1 cellular context compared by ENCODE assay signal in genomic region chr2:11762799-11763461, GRCh38.
TF ChIP-seq lines count a peak whose summit lies in the region.

No MANE protein-coding gene starts in this region.

TF ChIP-seq in A549, 52 proteins besides CTCF, POLR2A, EP300 and RAD21 (continued from another document):
- TF ChIP-seq RARB (CRISPR knock-in tag; IDR thresholded peaks at IDR 0.05), result no peak
- TF ChIP-seq KDM1A (IDR thresholded peaks at IDR 0.05; ENCODE audit: low read depth), result no peak
- no peak for TF ChIP-seq HOXB5 (CRISPR knock-in tag; IDR thresholded peaks at IDR 0.05)
- no peak for TF ChIP-seq CHD4 (IDR thresholded peaks at IDR 0.05; ENCODE audit: borderline replicate concordance)
- TF ChIP-seq ZSCAN20 (CRISPR knock-in tag; IDR thresholded peaks at IDR 0.05), result no peak
- TF ChIP-seq HDAC2 (IDR thresholded peaks at IDR 0.05), result no peak
- no peak for TF ChIP-seq CBX8 (IDR thresholded peaks at IDR 0.05)
- TF ChIP-seq CBX2 (IDR thresholded peaks at IDR 0.05; ENCODE audit: borderline replicate concordance, low read depth), result no peak
- TF ChIP-seq JUNB (IDR thresholded peaks at IDR 0.05), result no peak
